Comparison of ENCODE assay signal across 19 cellular contexts in genomic region chr7:73844131-73844547, GRCh38. TPM values are rescaled to one million over a fixed set of nuclear protein-coding genes. Genes with fewer than 3 reads are reported as not detected.
DNase-seq lines count a peak whose midpoint lies in the region; ATAC-seq and TF ChIP-seq lines count a peak whose summit lies in the region.
"Had no signal": no experiment of that assay in that cellular context is flagged by ENCODE, and none has a peak within 500 bp of the region (broad histone marks: within the 10 kb centered on the region; RNA-seq: fewer than 3 reads in every experiment).

No MANE protein-coding gene starts in this region.

- H3K27me3 Mint-ChIP-seq in activated naive CD8-positive, alpha-beta T cell = no peaks in the 10 kb centered on the region
- H3K27me3 Mint-ChIP-seq in activated naive CD8-positive, alpha-beta T cell treated with anti-CD3 and anti-CD28 coated beads for 36 hours = no peaks in the 10 kb centered on the region
- H3K27me3 Mint-ChIP-seq in endothelial cell (ENCODE audit: unreplicated experiment) (peaks cover 7% of the 10 kb centered on the region), glutamatergic neuron (ENCODE audit: unreplicated experiment) (peaks cover 2% of the 10 kb centered on the region)

- H4K20me1 ChIP-seq in OCI-LY3 (ENCODE audit: insufficient read depth, low read length) = no peaks in the 10 kb centered on the region
- no peaks in the 10 kb centered on the region for H4K20me1 ChIP-seq in smooth muscle cell (ENCODE audit: low read depth)

- intact Hi-C loops in posterior vena cava (cut with DNase I) = no loop called here

- 54% methylated on average over 9 of the region's 9 CpGs for WGBS in smooth muscle cell (ENCODE audit: low lambda C conversion rate)

- H3K36me3 Mint-ChIP-seq in activated naive CD8-positive, alpha-beta T cell = no peaks in the 10 kb centered on the region
- H3K36me3 Mint-ChIP-seq in activated naive CD8-positive, alpha-beta T cell treated with anti-CD3 and anti-CD28 coated beads for 36 hours = no peaks in the 10 kb centered on the region
- no peaks in the 10 kb centered on the region for H3K36me3 Mint-ChIP-seq in endothelial cell (ENCODE audit: low read depth, unreplicated experiment)
- H3K36me3 Mint-ChIP-seq in glutamatergic neuron (ENCODE audit: unreplicated experiment) = no peaks in the 10 kb centered on the region

- H3F3A ChIP-seq in smooth muscle cell (ENCODE audit: low read depth) = peaks cover 16% of the 10 kb centered on the region

- H3K4me2 ChIP-seq in OCI-LY3 (ENCODE audit: low read length) = peak overlapping the region; percentile 20; the same call in 1 of the 2 replicates
- H3K4me2 ChIP-seq in smooth muscle cell = no peak overlapping the region

- H3K9ac ChIP-seq in OCI-LY3 (ENCODE audit: low read length) (no peak overlapping the region), smooth muscle cell (ENCODE audit: low read depth) (peak overlapping the region; percentile 4)
- H3K9ac ChIP-seq: KMS-11 had no signal

- no peak for ATAC-seq in HG03457 (IDR thresholded peaks at IDR 0.05; ENCODE audit: unreplicated experiment)
- ATAC-seq: activated CD4-positive, alpha-beta T cell treated with anti-CD3 and anti-CD28 coated beads for 36 hours had no signal

- H3K9me3 ChIP-seq in OCI-LY3 (ENCODE audit: insufficient read depth, low read length) (peaks cover 9% of the 10 kb centered on the region; the same call in 1 of the 2 replicates), smooth muscle cell (replicated peaks; ENCODE audit: low read depth) (no peaks in the 10 kb centered on the region)

- peaks cover 11% of the 10 kb centered on the region for H3K4me1 Mint-ChIP-seq in activated naive CD8-positive, alpha-beta T cell (ENCODE audit: low read depth)
- H3K4me1 Mint-ChIP-seq in activated naive CD8-positive, alpha-beta T cell treated with anti-CD3 and anti-CD28 coated beads for 36 hours = peaks cover 6% of the 10 kb centered on the region
- H3K4me1 Mint-ChIP-seq in endothelial cell (ENCODE audit: unreplicated experiment) (peaks cover 20% of the 10 kb centered on the region), glutamatergic neuron (ENCODE audit: low read depth, unreplicated experiment) (no peaks in the 10 kb centered on the region)

- DNase-seq in activated naive CD8-positive, alpha-beta T cell treated with anti-CD3 and anti-CD28 coated beads for 36 hours = no peak
- DNase-seq in endothelial cell (ENCODE audit: low spot score) = peak; percentile 56
- no peak for DNase-seq in smooth muscle cell (lab: John Stamatoyannopoulos, UW; ENCODE audit: unreplicated experiment)
- DNase-seq in posterior vena cava (ENCODE audit: low spot score) = no peak
- no peak for DNase-seq in glutamatergic neuron
- DNase-seq: activated CD4-positive, alpha-beta T cell treated with anti-CD3 and anti-CD28 coated beads for 36 hours; activated T-cell treated with anti-CD3 and anti-CD28 coated beads for 4 hours; anterior cingulate cortex; NCI-H1105 had no signal

- no peaks in the 10 kb centered on the region for H3K9me3 Mint-ChIP-seq in activated naive CD8-positive, alpha-beta T cell (ENCODE audit: low read depth)
- no peaks in the 10 kb centered on the region for H3K9me3 Mint-ChIP-seq in activated naive CD8-positive, alpha-beta T cell treated with anti-CD3 and anti-CD28 coated beads for 36 hours
- H3K9me3 Mint-ChIP-seq in endothelial cell (ENCODE audit: unreplicated experiment) (no peaks in the 10 kb centered on the region), glutamatergic neuron (ENCODE audit: unreplicated experiment) (peaks cover 4% of the 10 kb centered on the region)

- H3K36me3 ChIP-seq in OCI-LY3 (replicated peaks; ENCODE audit: low read depth, low read length) (no peaks in the 10 kb centered on the region), smooth muscle cell (ENCODE audit: low read depth) (no peaks in the 10 kb centered on the region)

- H3K27ac Mint-ChIP-seq in activated naive CD8-positive, alpha-beta T cell = no peak overlapping the region
- no peak overlapping the region for H3K27ac Mint-ChIP-seq in activated naive CD8-positive, alpha-beta T cell treated with anti-CD3 and anti-CD28 coated beads for 36 hours
- H3K27ac Mint-ChIP-seq in endothelial cell (ENCODE audit: unreplicated experiment) = peak overlapping the region; percentile 97
- H3K27ac Mint-ChIP-seq in glutamatergic neuron (ENCODE audit: unreplicated experiment) = no peak overlapping the region
- H3K27ac Mint-ChIP-seq: activated CD4-positive, alpha-beta T cell treated with anti-CD3 and anti-CD28 coated beads for 36 hours had no signal

- H3K27me3 ChIP-seq in OCI-LY3 (ENCODE audit: low read depth, low read length) (no peaks in the 10 kb centered on the region), smooth muscle cell (ENCODE audit: low read depth) (no peaks in the 10 kb centered on the region)

- H3K79me2 ChIP-seq in OCI-LY3 (ENCODE audit: low read length) (no peaks in the 10 kb centered on the region), smooth muscle cell (ENCODE audit: low read depth) (no peaks in the 10 kb centered on the region)

- H3K4me3 ChIP-seq in OCI-LY3 (ENCODE audit: low read length) = no peak overlapping the region
- no peak overlapping the region for H3K4me3 ChIP-seq in smooth muscle cell
- H3K4me3 ChIP-seq: coronary artery had no signal

- H2AFZ ChIP-seq in OCI-LY3 (ENCODE audit: low read depth, low read length) (no peak overlapping the region), smooth muscle cell (ENCODE audit: low read depth) (no peak overlapping the region)

- H3K27ac ChIP-seq in OCI-LY3 (ENCODE audit: low read length) (no peak overlapping the region), smooth muscle cell (ENCODE audit: low read depth) (peak overlapping the region; percentile 81)
- H3K27ac ChIP-seq: coronary artery, HL-60 had no signal

- H3K4me3 Mint-ChIP-seq in activated naive CD8-positive, alpha-beta T cell = peak overlapping the region; percentile 40
- no peak overlapping the region for H3K4me3 Mint-ChIP-seq in activated naive CD8-positive, alpha-beta T cell treated with anti-CD3 and anti-CD28 coated beads for 36 hours
- H3K4me3 Mint-ChIP-seq in endothelial cell (ENCODE audit: unreplicated experiment) (peak overlapping the region; percentile 39), glutamatergic neuron (ENCODE audit: unreplicated experiment) (no peak overlapping the region)
- H3K4me3 Mint-ChIP-seq: activated CD4-positive, alpha-beta T cell treated with anti-CD3 and anti-CD28 coated beads for 36 hours had no signal

- TF ChIP-seq CTCF in OCI-LY3 (IDR thresholded peaks at IDR 0.05; ENCODE audit: low read depth, low read length) = no peak
- TF ChIP-seq CTCF in endothelial cell (IDR thresholded peaks at IDR 0.05; ENCODE audit: unreplicated experiment) = no peak
- TF ChIP-seq CTCF in smooth muscle cell (IDR thresholded peaks at IDR 0.05; ENCODE audit: borderline replicate concordance, insufficient read depth, poor library complexity, severe bottlenecking) = no peak
- TF ChIP-seq CTCF in glutamatergic neuron (IDR thresholded peaks at IDR 0.05; ENCODE audit: partially characterized antibody, unreplicated experiment) = no peak

- H3K4me1 ChIP-seq in OCI-LY3 (ENCODE audit: low read length) (peaks cover 43% of the 10 kb centered on the region), smooth muscle cell (ENCODE audit: low read depth) (peaks cover 4% of the 10 kb centered on the region)

RNA-seq across cellular contexts. Expression of gene METTL27, which starts 1.8 kb away (rescaled TPM):
- total RNA-seq in activated naive CD8-positive, alpha-beta T cell treated with anti-CD3 and anti-CD28 coated beads for 36 hours = under 1 TPM; 0.23 to 0.40 TPM
- 6.1 TPM for total RNA-seq in endothelial cell (ENCODE audit: unreplicated experiment)
- total RNA-seq in smooth muscle cell = 0.22 and 0.54 TPM in 2 replicates
- polyA plus RNA-seq in smooth muscle cell = 4.1 and 4.5 TPM in 2 replicates
- 1 to 10 TPM in 1 of 2 donors, under 1 TPM in 1; 0.90 to 5.1 TPM for total RNA-seq in posterior vena cava
- total RNA-seq in glutamatergic neuron (ENCODE audit: unreplicated experiment) = 2.9 TPM

RNA-seq across cellular contexts. Expression of gene CLDN4, which starts 13.3 kb away (rescaled TPM):
- total RNA-seq in activated naive CD8-positive, alpha-beta T cell treated with anti-CD3 and anti-CD28 coated beads for 36 hours = under 1 TPM; 0.12 to 0.33 TPM
- total RNA-seq in endothelial cell (ENCODE audit: unreplicated experiment) = 1.6 TPM
- total RNA-seq in smooth muscle cell = 83.7 and 109 TPM in 2 replicates
- polyA plus RNA-seq in smooth muscle cell = 63.5 and 429 TPM in 2 replicates
- total RNA-seq in posterior vena cava = under 1 TPM; 0.38 to 0.97 TPM
- 0.54 TPM for total RNA-seq in glutamatergic neuron (ENCODE audit: unreplicated experiment)
- total RNA-seq: frontal cortex; T-helper 1 cell treated with Interleukin-12 subunit alpha and Interleukin-12 subunit beta and Interleukin-4 antibody, amounts not matched to agents 30 ng/mL and 1 ng/mL, for 36 hours had no signal

RNA-seq across cellular contexts. Expression of gene TMEM270, which starts 16.8 kb away (rescaled TPM):
- not detected for total RNA-seq in activated naive CD8-positive, alpha-beta T cell treated with anti-CD3 and anti-CD28 coated beads for 36 hours
- total RNA-seq in endothelial cell (ENCODE audit: unreplicated experiment) (not detected), smooth muscle cell (not detected in 2 replicates), posterior vena cava (not detected), glutamatergic neuron (ENCODE audit: unreplicated experiment) (not detected)
- polyA plus RNA-seq in smooth muscle cell = not detected in 2 replicates
- total RNA-seq: activated CD4-positive, alpha-beta T cell treated with anti-CD3 and anti-CD28 coated beads for 36 hours; frontal cortex; lower leg skin; T-helper 1 cell treated with Interleukin-12 subunit alpha and Interleukin-12 subunit beta and Interleukin-4 antibody, amounts not matched to agents 30 ng/mL and 1 ng/mL, for 36 hours had no signal
- polyA plus RNA-seq: AG04450 had no signal

Comparison
In these comparisons a context has a peak if more than half of its experiments do, and no peak if none do; other contexts are left out.
1. H3K4me3 Mint-ChIP-seq: peak in activated naive CD8-positive, alpha-beta T cell (single experiment) and endothelial cell (single experiment); none in activated naive CD8-positive, alpha-beta T cell treated with anti-CD3 and anti-CD28 coated beads for 36 hours (single experiment) and glutamatergic neuron (single experiment).
2. RNA of gene CLDN4, which starts 13.3 kb away (total RNA-seq): 83.7 to 109 TPM in smooth muscle cell; 1.6 TPM in endothelial cell (single experiment), 0.38 to 0.97 TPM in posterior vena cava, 0.54 TPM in glutamatergic neuron (single experiment) and 0.12 to 0.33 TPM in activated naive CD8-positive, alpha-beta T cell treated with anti-CD3 and anti-CD28 coated beads for 36 hours; every median in the first group is over 10 times any median in the second.